ENCODE assay signal across 11 cellular contexts in the genomic region with DNA sequence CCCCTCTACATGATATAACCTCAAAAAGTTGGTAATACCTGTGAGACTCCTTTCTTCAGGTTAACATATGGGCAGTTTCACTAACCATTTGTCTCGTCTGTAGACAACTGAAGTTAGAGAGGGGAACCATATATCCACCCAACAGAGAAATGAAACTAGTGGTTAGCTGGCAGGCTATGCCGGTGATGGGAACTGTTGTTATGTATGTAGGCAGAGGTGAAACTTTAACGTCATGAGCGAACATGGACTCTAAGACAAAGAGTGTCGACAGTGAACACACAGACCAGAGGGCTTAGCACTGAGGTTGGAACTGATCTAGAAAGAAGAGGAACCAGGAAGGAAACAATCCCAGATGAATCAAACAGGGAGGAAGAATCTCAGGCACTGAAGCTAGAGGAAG.
DNase-seq lines count a peak whose midpoint lies in the region; ATAC-seq, FAIRE-seq and TF ChIP-seq lines count a peak whose summit lies in the region.
"Had no signal": no experiment of that assay in that cellular context is flagged by ENCODE, and none has a peak within 500 bp of the region (broad histone marks: within the 10 kb centered on the region; RNA-seq: fewer than 3 reads in every experiment).

No MANE protein-coding gene starts in this region.

- no peak overlapping the region for H3K27ac Mint-ChIP-seq in MCF 10A (ENCODE audit: low read depth, unreplicated experiment)

- H3K27me3 ChIP-seq in heart right ventricle (no peaks in the 10 kb centered on the region), small intestine (ENCODE audit: control insufficient read depth in 2 of 2, insufficient read depth in 2 of 2, low read length in 2 of 2) (no peaks in the 10 kb centered on the region), foreskin keratinocyte (no peaks in the 10 kb centered on the region)
- H3K27me3 ChIP-seq: BLaER1 treated with 17β-estradiol and CSF1 and Interleukin-3, amounts not matched to agents 10 nM and 100 nM; breast epithelium; upper lobe of left lung had no signal

- no peak for FAIRE-seq in small intestine (lab: Jason Lieb, UNC)

- no peak overlapping the region for H3K4me3 ChIP-seq in heart right ventricle
- no peak overlapping the region for H3K4me3 ChIP-seq in small intestine (ENCODE audit: low read depth in 1 of 2, low read length in 2 of 2)
- H3K4me3 ChIP-seq: BLaER1 treated with 17β-estradiol and CSF1 and Interleukin-3, amounts not matched to agents 10 nM and 100 nM; breast epithelium; upper lobe of left lung had no signal

- BruUV-seq in MCF 10A (replicated peaks; lab: Mats Ljungman, UMichigan): no TSS peak

- peaks cover 0 to 51% (median 25%) of the 10 kb centered on the region in 9 donors for H3K4me1 ChIP-seq in heart right ventricle
- no peaks in the 10 kb centered on the region for H3K4me1 ChIP-seq in small intestine (ENCODE audit: control insufficient read depth in 2 of 2, insufficient read depth in 1 of 2, low read depth in 1 of 2, low read length in 1 of 2)
- no peaks in the 10 kb centered on the region for H3K4me1 ChIP-seq in foreskin keratinocyte
- H3K4me1 ChIP-seq: breast epithelium had no signal

- H3K27me3 Mint-ChIP-seq in MCF 10A (ENCODE audit: insufficient read depth, unreplicated experiment): no peaks in the 10 kb centered on the region

- ATAC-seq in heart right ventricle (peak in 5 of 8 donors; percentile 34 to 69 (median 43)), HG02885 (IDR thresholded peaks at IDR 0.05; ENCODE audit: poor library complexity, unreplicated experiment) (peak; percentile 93), foreskin keratinocyte (no peak)
- ATAC-seq in stimulated activated naive CD8-positive, alpha-beta T cell treated with anti-CD3 and anti-CD28 coated beads, Interleukin-15, Interleukin-2, amounts not matched to agents 100 U/mL and 50 U/mL, for 24 hours: peak; percentile 84

- H3K27ac ChIP-seq in heart right ventricle (peak overlapping the region in 1 of 10 donors; percentile 62), small intestine (ENCODE audit: low read depth in 1 of 2, low read length in 1 of 2) (peak overlapping the region in 1 of 2 donors; percentile 38), foreskin keratinocyte (no peak overlapping the region)
- H3K27ac ChIP-seq: breast epithelium had no signal

- H3K36me3 Mint-ChIP-seq in MCF 10A (ENCODE audit: insufficient read depth, unreplicated experiment): no peaks in the 10 kb centered on the region

- peaks cover 9% of the 10 kb centered on the region for H3K9me3 Mint-ChIP-seq in MCF 10A (ENCODE audit: unreplicated experiment)

- H3K36me3 ChIP-seq in heart right ventricle: peaks cover 0 to under 1% (median 0%) of the 10 kb centered on the region in 9 donors
- H3K36me3 ChIP-seq in small intestine (ENCODE audit: control insufficient read depth in 2 of 2, insufficient read depth in 2 of 2, low read length in 2 of 2): no peaks in the 10 kb centered on the region
- H3K36me3 ChIP-seq: breast epithelium, upper lobe of left lung had no signal

- no peaks in the 10 kb centered on the region for H3K9me3 ChIP-seq in heart right ventricle
- H3K9me3 ChIP-seq in small intestine (ENCODE audit: control insufficient read depth, low read depth): no peaks in the 10 kb centered on the region
- H3K9me3 ChIP-seq: breast epithelium, upper lobe of left lung had no signal

- peaks cover 19% of the 10 kb centered on the region for H3K4me1 Mint-ChIP-seq in MCF 10A (ENCODE audit: insufficient read depth, unreplicated experiment)

- TF ChIP-seq CTCF in heart right ventricle (IDR thresholded peaks at IDR 0.05): no peak
- no peak for TF ChIP-seq CTCF in foreskin keratinocyte (conservative IDR thresholded peaks at IDR 0.05)
- TF ChIP-seq CTCF in MCF 10A (IDR thresholded peaks at IDR 0.05; ENCODE audit: unreplicated experiment): no peak

- 76 to 80% methylated on average over 5 of the region's 5 CpGs for WGBS in heart right ventricle, 2 donors
- WGBS in small intestine, 3 donors: 67 to 82% (median 79%) methylated on average over 5 of the region's 5 CpGs

- no peak overlapping the region for H3K4me3 Mint-ChIP-seq in MCF 10A (ENCODE audit: unreplicated experiment)

- intact Hi-C loops in heart right ventricle (cut with DNase I): no loop called here
- intact Hi-C loops in cardiac septum (cut with DNase I): no loop called here
- intact Hi-C loops in MCF 10A (cut with micrococcal nuclease): no loop called here

- POLR2A ChIA-PET in MCF 10A (lab: Yijun Ruan, JAX): interaction anchor here (0.6 kb wide), 1 partner anchor 374 kb away, joined by 3 read pairs; no protein-coding TSS in a partner anchor

- CTCF ChIA-PET in MCF 10A (lab: Yijun Ruan, JAX): no interaction called here

- DNase-seq in heart right ventricle (no peak), cardiac septum (ENCODE audit: low spot score) (no peak), SIG-M5 (lab: John Stamatoyannopoulos, UW) (peak; percentile 5), small intestine (no peak), foreskin keratinocyte (no peak), MCF 10A (ENCODE audit: unreplicated experiment) (no peak)
- DNase-seq in stimulated activated naive CD8-positive, alpha-beta T cell treated with anti-CD3 and anti-CD28 coated beads, Interleukin-15, Interleukin-2, amounts not matched to agents 100 U/mL and 50 U/mL, for 24 hours: peak; percentile 27

Comparison
In these comparisons a context has a peak if more than half of its experiments do, and no peak if none do; other contexts are left out.
1. DNase-seq: peak in SIG-M5 (single experiment) and stimulated activated naive CD8-positive, alpha-beta T cell treated with anti-CD3 and anti-CD28 coated beads, Interleukin-15, Interleukin-2, amounts not matched to agents 100 U/mL and 50 U/mL, for 24 hours (single experiment); none in heart right ventricle (0 of 2), cardiac septum (single experiment), small intestine (single experiment), foreskin keratinocyte (0 of 2) and MCF 10A (single experiment).